ENCODE assay signal across 1 cellular context in the genomic region with DNA sequence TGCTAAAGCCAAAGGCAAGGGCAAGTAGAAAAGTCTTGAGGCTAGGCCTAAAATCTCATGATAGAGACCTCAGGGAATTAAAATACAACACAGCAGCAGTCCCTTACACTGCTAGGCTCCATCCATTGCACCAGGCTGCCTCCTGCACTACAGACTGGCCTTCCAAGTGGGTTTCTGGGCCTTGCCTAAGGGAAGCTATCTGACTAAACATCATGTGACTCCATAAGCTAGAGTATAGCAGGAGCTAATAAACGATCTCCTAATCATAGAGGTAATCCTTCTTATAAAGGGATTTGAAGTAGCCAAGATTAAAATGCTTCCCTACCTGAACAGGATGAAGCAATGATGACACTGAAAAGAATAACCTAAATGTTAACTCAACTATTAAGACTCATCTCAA.
TF ChIP-seq lines count a peak whose summit lies in the region.

No MANE protein-coding gene starts in this region.

TF ChIP-seq in GM23338, 12 proteins besides CTCF, POLR2A, EP300 and RAD21 (continued from another document):
- TF ChIP-seq, protein P1, sequence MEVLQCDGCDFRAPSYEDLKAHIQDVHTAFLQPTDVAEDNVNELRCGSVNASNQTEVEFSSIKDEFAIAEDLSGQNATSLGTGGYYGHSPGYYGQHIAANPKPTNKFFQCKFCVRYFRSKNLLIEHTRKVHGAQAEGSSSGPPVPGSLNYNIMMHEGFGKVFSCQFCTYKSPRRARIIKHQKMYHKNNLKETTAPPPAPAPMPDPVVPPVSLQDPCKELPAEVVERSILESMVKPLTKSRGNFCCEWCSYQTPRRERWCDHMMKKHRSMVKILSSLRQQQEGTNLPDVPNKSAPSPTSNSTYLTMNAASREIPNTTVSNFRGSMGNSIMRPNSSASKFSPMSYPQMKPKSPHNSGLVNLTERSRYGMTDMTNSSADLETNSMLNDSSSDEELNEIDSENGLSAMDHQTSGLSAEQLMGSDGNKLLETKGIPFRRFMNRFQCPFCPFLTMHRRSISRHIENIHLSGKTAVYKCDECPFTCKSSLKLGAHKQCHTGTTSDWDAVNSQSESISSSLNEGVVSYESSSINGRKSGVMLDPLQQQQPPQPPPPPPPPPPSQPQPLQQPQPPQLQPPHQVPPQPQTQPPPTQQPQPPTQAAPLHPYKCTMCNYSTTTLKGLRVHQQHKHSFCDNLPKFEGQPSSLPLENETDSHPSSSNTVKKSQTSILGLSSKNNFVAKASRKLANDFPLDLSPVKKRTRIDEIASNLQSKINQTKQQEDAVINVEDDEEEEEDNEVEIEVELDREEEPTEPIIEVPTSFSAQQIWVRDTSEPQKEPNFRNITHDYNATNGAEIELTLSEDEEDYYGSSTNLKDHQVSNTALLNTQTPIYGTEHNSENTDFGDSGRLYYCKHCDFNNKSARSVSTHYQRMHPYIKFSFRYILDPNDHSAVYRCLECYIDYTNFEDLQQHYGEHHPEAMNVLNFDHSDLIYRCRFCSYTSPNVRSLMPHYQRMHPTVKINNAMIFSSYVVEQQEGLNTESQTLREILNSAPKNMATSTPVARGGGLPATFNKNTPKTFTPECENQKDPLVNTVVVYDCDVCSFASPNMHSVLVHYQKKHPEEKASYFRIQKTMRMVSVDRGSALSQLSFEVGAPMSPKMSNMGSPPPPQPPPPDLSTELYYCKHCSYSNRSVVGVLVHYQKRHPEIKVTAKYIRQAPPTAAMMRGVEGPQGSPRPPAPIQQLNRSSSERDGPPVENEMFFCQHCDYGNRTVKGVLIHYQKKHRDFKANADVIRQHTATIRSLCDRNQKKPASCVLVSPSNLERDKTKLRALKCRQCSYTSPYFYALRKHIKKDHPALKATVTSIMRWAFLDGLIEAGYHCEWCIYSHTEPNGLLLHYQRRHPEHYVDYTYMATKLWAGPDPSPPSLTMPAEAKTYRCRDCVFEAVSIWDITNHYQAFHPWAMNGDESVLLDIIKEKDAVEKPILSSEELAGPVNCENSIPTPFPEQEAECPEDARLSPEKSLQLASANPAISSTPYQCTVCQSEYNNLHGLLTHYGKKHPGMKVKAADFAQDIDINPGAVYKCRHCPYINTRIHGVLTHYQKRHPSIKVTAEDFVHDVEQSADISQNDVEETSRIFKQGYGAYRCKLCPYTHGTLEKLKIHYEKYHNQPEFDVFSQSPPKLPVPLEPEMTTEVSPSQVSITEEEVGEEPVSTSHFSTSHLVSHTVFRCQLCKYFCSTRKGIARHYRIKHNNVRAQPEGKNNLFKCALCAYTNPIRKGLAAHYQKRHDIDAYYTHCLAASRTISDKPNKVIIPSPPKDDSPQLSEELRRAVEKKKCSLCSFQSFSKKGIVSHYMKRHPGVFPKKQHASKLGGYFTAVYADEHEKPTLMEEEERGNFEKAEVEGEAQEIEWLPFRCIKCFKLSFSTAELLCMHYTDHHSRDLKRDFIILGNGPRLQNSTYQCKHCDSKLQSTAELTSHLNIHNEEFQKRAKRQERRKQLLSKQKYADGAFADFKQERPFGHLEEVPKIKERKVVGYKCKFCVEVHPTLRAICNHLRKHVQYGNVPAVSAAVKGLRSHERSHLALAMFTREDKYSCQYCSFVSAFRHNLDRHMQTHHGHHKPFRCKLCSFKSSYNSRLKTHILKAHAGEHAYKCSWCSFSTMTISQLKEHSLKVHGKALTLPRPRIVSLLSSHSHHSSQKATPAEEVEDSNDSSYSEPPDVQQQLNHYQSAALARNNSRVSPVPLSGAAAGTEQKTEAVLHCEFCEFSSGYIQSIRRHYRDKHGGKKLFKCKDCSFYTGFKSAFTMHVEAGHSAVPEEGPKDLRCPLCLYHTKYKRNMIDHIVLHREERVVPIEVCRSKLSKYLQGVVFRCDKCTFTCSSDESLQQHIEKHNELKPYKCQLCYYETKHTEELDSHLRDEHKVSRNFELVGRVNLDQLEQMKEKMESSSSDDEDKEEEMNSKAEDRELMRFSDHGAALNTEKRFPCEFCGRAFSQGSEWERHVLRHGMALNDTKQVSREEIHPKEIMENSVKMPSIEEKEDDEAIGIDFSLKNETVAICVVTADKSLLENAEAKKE (CRISPR knock-in tag; IDR thresholded peaks at IDR 0.05), result no peak
- TF ChIP-seq NANOG (IDR thresholded peaks at IDR 0.05; ENCODE audit: borderline replicate concordance), result no peak
- TF ChIP-seq, protein P2, sequence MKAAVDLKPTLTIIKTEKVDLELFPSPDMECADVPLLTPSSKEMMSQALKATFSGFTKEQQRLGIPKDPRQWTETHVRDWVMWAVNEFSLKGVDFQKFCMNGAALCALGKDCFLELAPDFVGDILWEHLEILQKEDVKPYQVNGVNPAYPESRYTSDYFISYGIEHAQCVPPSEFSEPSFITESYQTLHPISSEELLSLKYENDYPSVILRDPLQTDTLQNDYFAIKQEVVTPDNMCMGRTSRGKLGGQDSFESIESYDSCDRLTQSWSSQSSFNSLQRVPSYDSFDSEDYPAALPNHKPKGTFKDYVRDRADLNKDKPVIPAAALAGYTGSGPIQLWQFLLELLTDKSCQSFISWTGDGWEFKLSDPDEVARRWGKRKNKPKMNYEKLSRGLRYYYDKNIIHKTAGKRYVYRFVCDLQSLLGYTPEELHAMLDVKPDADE (IDR thresholded peaks at IDR 0.05), result no peak
- no peak for TF ChIP-seq EZH2 (IDR thresholded peaks at IDR 0.05; ENCODE audit: low read depth, unreplicated experiment)
- no peak for TF ChIP-seq REST (IDR thresholded peaks at IDR 0.05; ENCODE audit: unreplicated experiment)
- TF ChIP-seq EZH2phosphoT487 (IDR thresholded peaks at IDR 0.05; ENCODE audit: unreplicated experiment), result no peak
